ENCODE assay signal across 30 cellular contexts in genomic region chr15:55980511-55980910, GRCh38.
"Had no signal": no experiment of that assay in that cellular context is flagged by ENCODE, and none has a peak within 500 bp of the region (broad histone marks: within the 10 kb centered on the region; RNA-seq: fewer than 3 reads in every experiment).

No MANE protein-coding gene starts in this region.

- H3K27me3 ChIP-seq: adrenal gland, body of pancreas, esophagus squamous epithelium, gastroesophageal sphincter had no signal

- H3K4me1 ChIP-seq: adrenal gland, body of pancreas, esophagus squamous epithelium, gastroesophageal sphincter had no signal

- H3K4me1 Mint-ChIP-seq: activated CD4-positive, alpha-beta memory T cell treated with anti-CD3 and anti-CD28 coated beads, Interleukin-2, amount 10 ng/mL, durations not matched to agents 7 days and 5 days; activated naive CD4-positive, alpha-beta T cell treated with anti-CD3 and anti-CD28 coated beads, Interleukin-2, amount 50 U/mL, for 24 hours; T-cell had no signal

- H3K9me3 ChIP-seq: adrenal gland, body of pancreas, esophagus squamous epithelium, gastroesophageal sphincter had no signal

- DNase-seq: activated CD4-positive, alpha-beta memory T cell treated with anti-CD3 and anti-CD28 coated beads, Interleukin-2, amount 10 ng/mL, durations not matched to agents 7 days and 5 days; activated CD4-positive, alpha-beta T cell treated with anti-CD3 and anti-CD28 coated beads for 36 hours; activated CD4-positive, alpha-beta T cell treated with anti-CD3 and anti-CD28 coated beads, Interleukin-2, amount 10 ng/mL, durations not matched to agents 24 days and 14 days; activated CD4-positive, CD25-positive, alpha-beta regulatory T cell; activated CD4-positive, CD25-positive, alpha-beta regulatory T cell treated with anti-CD3 and anti-CD28 coated beads, Interleukin-2, amount 50 U/mL, for 72 hours; activated effector memory CD4-positive, alpha-beta T cell treated with anti-CD3 and anti-CD28 coated beads, Interleukin-2, amount 50 U/mL, for 16 hours; activated naive CD4-positive, alpha-beta T cell treated with anti-CD3 and anti-CD28 coated beads for 36 hours; activated naive CD8-positive, alpha-beta T cell treated with anti-CD3 and anti-CD28 coated beads for 36 hours; activated naive CD8-positive, alpha-beta T cell treated with anti-CD3 and anti-CD28 coated beads, Interleukin-2, amount 50 U/mL, for 24 hours; activated T-cell treated with anti-CD3 and anti-CD28 coated beads, Interleukin-2, amount 50 U/mL, for 1 hour; activated T-cell treated with anti-CD3 and anti-CD28 coated beads, Interleukin-2, amount 50 U/mL, for 48 hours; adrenal gland; amygdala; aorta; body of pancreas; caudate nucleus; cortex of kidney; effector CD8-positive, alpha-beta T cell; esophagus squamous epithelium; foreskin melanocyte; SW 1271; T-cell; T1000 had no signal

- ATAC-seq: activated CD4-positive, alpha-beta T cell treated with anti-CD3 and anti-CD28 coated beads for 36 hours; activated naive CD8-positive, alpha-beta T cell treated with anti-CD3 and anti-CD28 coated beads, Interleukin-2, amount 50 U/mL, for 24 hours; body of pancreas; gastroesophageal sphincter; T-cell had no signal

- H3K9me3 Mint-ChIP-seq: activated CD4-positive, alpha-beta memory T cell treated with anti-CD3 and anti-CD28 coated beads, Interleukin-2, amount 10 ng/mL, durations not matched to agents 7 days and 5 days; activated CD4-positive, alpha-beta T cell treated with anti-CD3 and anti-CD28 coated beads, Interleukin-2, amount 10 ng/mL, durations not matched to agents 24 days and 14 days; activated naive CD4-positive, alpha-beta T cell treated with anti-CD3 and anti-CD28 coated beads for 36 hours; activated naive CD4-positive, alpha-beta T cell treated with anti-CD3 and anti-CD28 coated beads, Interleukin-2, amount 50 U/mL, for 24 hours; activated naive CD8-positive, alpha-beta T cell treated with anti-CD3 and anti-CD28 coated beads for 36 hours; activated naive CD8-positive, alpha-beta T cell treated with anti-CD3 and anti-CD28 coated beads, Interleukin-2, amount 50 U/mL, for 24 hours; activated T-helper 2 cell treated with anti-CD3 and anti-CD28 coated beads, Interferon-gamma antibody, Interleukin-2, Interleukin-4, amounts not matched to agents 10 μg/mL and 5 μg/mL and 100 μg/mL, durations not matched to agents 14 hours and 24 hours and 36 hours; T-cell; T-helper 2 cell treated with Interferon-gamma antibody and Interleukin-4, amounts not matched to agents 5 μg/mL and 100 μg/mL, for 36 hours had no signal

- H3K27me3 Mint-ChIP-seq: activated CD4-positive, alpha-beta memory T cell treated with anti-CD3 and anti-CD28 coated beads, Interleukin-2, amount 10 ng/mL, durations not matched to agents 7 days and 5 days; activated CD4-positive, alpha-beta T cell treated with anti-CD3 and anti-CD28 coated beads for 36 hours; activated CD4-positive, alpha-beta T cell treated with anti-CD3 and anti-CD28 coated beads, Interleukin-2, amount 10 ng/mL, durations not matched to agents 24 days and 14 days; activated naive CD4-positive, alpha-beta T cell treated with anti-CD3 and anti-CD28 coated beads, Interleukin-2, amount 50 U/mL, for 24 hours; activated naive CD8-positive, alpha-beta T cell treated with anti-CD3 and anti-CD28 coated beads for 36 hours; activated naive CD8-positive, alpha-beta T cell treated with anti-CD3 and anti-CD28 coated beads, Interleukin-2, amount 50 U/mL, for 24 hours; T-cell had no signal

- H3K27ac Mint-ChIP-seq: activated CD4-positive, alpha-beta memory T cell treated with anti-CD3 and anti-CD28 coated beads, Interleukin-2, amount 10 ng/mL, durations not matched to agents 7 days and 5 days; activated CD4-positive, alpha-beta T cell treated with anti-CD3 and anti-CD28 coated beads for 36 hours; activated CD4-positive, alpha-beta T cell treated with anti-CD3 and anti-CD28 coated beads, Interleukin-2, amount 10 ng/mL, durations not matched to agents 24 days and 14 days; activated naive CD4-positive, alpha-beta T cell treated with anti-CD3 and anti-CD28 coated beads for 36 hours; activated naive CD4-positive, alpha-beta T cell treated with anti-CD3 and anti-CD28 coated beads, Interleukin-2, amount 50 U/mL, for 24 hours; activated naive CD8-positive, alpha-beta T cell treated with anti-CD3 and anti-CD28 coated beads for 36 hours; activated naive CD8-positive, alpha-beta T cell treated with anti-CD3 and anti-CD28 coated beads, Interleukin-2, amount 50 U/mL, for 24 hours; activated T-helper 1 cell treated with anti-CD3 and anti-CD28 coated beads, Interleukin-12 subunit alpha, Interleukin-12 subunit beta, Interleukin-2, Interleukin-4 antibody, amounts not matched to agents 30 ng/mL and 10 ng/mL and 1 ng/mL, durations not matched to agents 14 hours and 24 hours and 36 hours; activated T-helper 2 cell treated with anti-CD3 and anti-CD28 coated beads, Interferon-gamma antibody, Interleukin-2, Interleukin-4, amounts not matched to agents 10 μg/mL and 5 μg/mL and 100 μg/mL, durations not matched to agents 14 hours and 24 hours and 36 hours; T-cell; T-helper 1 cell treated with Interleukin-12 subunit alpha and Interleukin-12 subunit beta and Interleukin-4 antibody, amounts not matched to agents 30 μg/mL and 1 μg/mL, for 36 hours; T-helper 2 cell treated with Interferon-gamma antibody and Interleukin-4, amounts not matched to agents 5 μg/mL and 100 μg/mL, for 36 hours had no signal

- H3K27ac ChIP-seq: adrenal gland, body of pancreas, epithelial cell of prostate, esophagus squamous epithelium, gastroesophageal sphincter had no signal

- H3K4me3 Mint-ChIP-seq: activated CD4-positive, alpha-beta memory T cell treated with anti-CD3 and anti-CD28 coated beads, Interleukin-2, amount 10 ng/mL, durations not matched to agents 7 days and 5 days; activated CD4-positive, alpha-beta T cell treated with anti-CD3 and anti-CD28 coated beads for 36 hours; activated CD4-positive, alpha-beta T cell treated with anti-CD3 and anti-CD28 coated beads, Interleukin-2, amount 10 ng/mL, durations not matched to agents 24 days and 14 days; activated naive CD4-positive, alpha-beta T cell treated with anti-CD3 and anti-CD28 coated beads for 36 hours; activated naive CD4-positive, alpha-beta T cell treated with anti-CD3 and anti-CD28 coated beads, Interleukin-2, amount 50 U/mL, for 24 hours; activated naive CD8-positive, alpha-beta T cell treated with anti-CD3 and anti-CD28 coated beads for 36 hours; activated naive CD8-positive, alpha-beta T cell treated with anti-CD3 and anti-CD28 coated beads, Interleukin-2, amount 50 U/mL, for 24 hours; activated T-helper 1 cell treated with anti-CD3 and anti-CD28 coated beads, Interleukin-12 subunit alpha, Interleukin-12 subunit beta, Interleukin-2, Interleukin-4 antibody, amounts not matched to agents 30 ng/mL and 10 ng/mL and 1 ng/mL, durations not matched to agents 14 hours and 24 hours and 36 hours; T-cell; T-helper 1 cell treated with Interleukin-12 subunit alpha and Interleukin-12 subunit beta and Interleukin-4 antibody, amounts not matched to agents 30 μg/mL and 1 μg/mL, for 36 hours; T-helper 2 cell treated with Interferon-gamma antibody and Interleukin-4, amounts not matched to agents 5 μg/mL and 100 μg/mL, for 36 hours had no signal

- H3K4me3 ChIP-seq: adrenal gland, body of pancreas, esophagus squamous epithelium, gastroesophageal sphincter had no signal

- H3K36me3 Mint-ChIP-seq: activated naive CD4-positive, alpha-beta T cell treated with anti-CD3 and anti-CD28 coated beads, Interleukin-2, amount 50 U/mL, for 24 hours; T-cell had no signal

- H3K36me3 ChIP-seq: adrenal gland, esophagus squamous epithelium, gastroesophageal sphincter had no signal
